In genomic region chr5:175797521-175798038, GRCh38 we compare ENCODE assay signal across 10 cellular contexts.
DNase-seq lines count a peak whose midpoint lies in the region; ATAC-seq and TF ChIP-seq lines count a peak whose summit lies in the region.
"Had no signal": no experiment of that assay in that cellular context is flagged by ENCODE, and none has a peak within 500 bp of the region (broad histone marks: within the 10 kb centered on the region; RNA-seq: fewer than 3 reads in every experiment).

No MANE protein-coding gene starts in this region.

- H3K27ac ChIP-seq in testis, result no peak overlapping the region
- H3K27ac ChIP-seq in CD8-positive, alpha-beta memory T cell (ENCODE audit: low read depth, low read length), result no peak overlapping the region
- H3K27ac ChIP-seq: ovary had no signal

- H3K27me3 ChIP-seq in endocrine pancreas (ENCODE audit: control insufficient read depth, insufficient read depth, low read length), result no peaks in the 10 kb centered on the region
- H3K27me3 ChIP-seq in testis, result no peaks in the 10 kb centered on the region
- peaks cover 32% of the 10 kb centered on the region for H3K27me3 ChIP-seq in CD8-positive, alpha-beta memory T cell (ENCODE audit: insufficient read depth, low read length, poor library complexity, severe bottlenecking)
- H3K27me3 ChIP-seq: ovary had no signal

- intact Hi-C loops in testis (cut with DNase I; ENCODE audit: low total_unique reads), result no loop called here

- H3K4me3 ChIP-seq in endocrine pancreas (ENCODE audit: control insufficient read depth, insufficient read depth, low read length) (peak overlapping the region; percentile 28), testis (peak overlapping the region; percentile 31 to 59)
- no peak overlapping the region for H3K4me3 ChIP-seq in CD8-positive, alpha-beta memory T cell (ENCODE audit: low read length)
- H3K4me3 ChIP-seq: ovary had no signal

- DNase-seq in activated effector memory CD4-positive, alpha-beta T cell treated with anti-CD3 and anti-CD28 coated beads, Interleukin-2, amount 50 U/mL, for 16 hours, result peak; percentile 42
- no peak for DNase-seq in activated effector memory CD4-positive, alpha-beta T cell treated with Interleukin-2 at 50 U/mL for 16 hours
- peak; percentile 68 for DNase-seq in NCI-H510A treated with DMSO at 0.1 percent for 48 hours (lab: John Stamatoyannopoulos, UW)
- DNase-seq in testis, result peak; percentile 43
- DNase-seq in activated naive CD4-positive, alpha-beta T cell treated with Interleukin-2 at 50 U/mL for 16 hours, result no peak
- DNase-seq in CD8-positive, alpha-beta memory T cell, result no peak
- DNase-seq: AML-193 had no signal

- no peaks in the 10 kb centered on the region for H3K9me3 ChIP-seq in endocrine pancreas (ENCODE audit: control insufficient read depth, low read length)
- no peaks in the 10 kb centered on the region for H3K9me3 ChIP-seq in testis
- no peaks in the 10 kb centered on the region for H3K9me3 ChIP-seq in CD8-positive, alpha-beta memory T cell (ENCODE audit: low read length)
- H3K9me3 ChIP-seq: ovary had no signal

- H3K9ac ChIP-seq in endocrine pancreas (ENCODE audit: control insufficient read depth, insufficient read depth, low read length), result peak overlapping the region; percentile 75

- H3K36me3 Mint-ChIP-seq in CD8-positive, alpha-beta memory T cell, result peaks cover 0 to 8% (median 0%) of the 10 kb centered on the region in 3 donors

- H3K9me3 Mint-ChIP-seq in CD8-positive, alpha-beta memory T cell, result peaks cover 0 to 12% (median 4%) of the 10 kb centered on the region in 5 donors

- H3K36me3 ChIP-seq in endocrine pancreas (ENCODE audit: control insufficient read depth, insufficient read depth, low read length) (no peaks in the 10 kb centered on the region), testis (ENCODE audit: low read depth, missing control alignments) (no peaks in the 10 kb centered on the region)
- H3K36me3 ChIP-seq in CD8-positive, alpha-beta memory T cell (ENCODE audit: insufficient read depth, low read length), result no peaks in the 10 kb centered on the region
- H3K36me3 ChIP-seq: ovary had no signal

- peaks cover 74 to 83% of the 10 kb centered on the region in 2 donors for H3K27me3 Mint-ChIP-seq in CD8-positive, alpha-beta memory T cell

- H3K4me1 ChIP-seq in endocrine pancreas (ENCODE audit: control insufficient read depth, insufficient read depth, low read length) (peaks cover 7% of the 10 kb centered on the region), testis (peaks cover 14% of the 10 kb centered on the region)
- peaks cover 9% of the 10 kb centered on the region for H3K4me1 ChIP-seq in CD8-positive, alpha-beta memory T cell (ENCODE audit: insufficient read depth, low read length)

- TF ChIP-seq CTCF in testis (IDR thresholded peaks at IDR 0.05), result no peak

- no peak for TF ChIP-seq POLR2A in testis (IDR thresholded peaks at IDR 0.05)

- CTCF ChIA-PET in CD8-positive, alpha-beta memory T cell (lab: Charles Lee), result no interaction called here

- H3K4me3 Mint-ChIP-seq in CD8-positive, alpha-beta memory T cell, result peak overlapping the region in 3 of 7 donors; percentile 2 to 24 (median 8)

- ATAC-seq in GM18909 (IDR thresholded peaks at IDR 0.05; ENCODE audit: poor library complexity, unreplicated experiment), result no peak

- 1 to 2% methylated on average over 21 to 22 of the region's 27 CpGs for WGBS in testis, 2 donors

- peak overlapping the region in 1 of 8 donors; percentile 62 for H3K27ac Mint-ChIP-seq in CD8-positive, alpha-beta memory T cell

- POLR2A ChIA-PET in CD8-positive, alpha-beta memory T cell (lab: Charles Lee), result no interaction called here

- H3K4me1 Mint-ChIP-seq in CD8-positive, alpha-beta memory T cell, result peaks cover 7 to 15% (median 15%) of the 10 kb centered on the region in 3 donors

Comparison
In these comparisons a context has a peak if more than half of its experiments do, and no peak if none do; other contexts are left out.
1. DNase-seq: peak in activated effector memory CD4-positive, alpha-beta T cell treated with anti-CD3 and anti-CD28 coated beads, Interleukin-2, amount 50 U/mL, for 16 hours (single experiment), NCI-H510A treated with DMSO at 0.1 percent for 48 hours (single experiment) and testis (single experiment); none in activated effector memory CD4-positive, alpha-beta T cell treated with Interleukin-2 at 50 U/mL for 16 hours (single experiment), activated naive CD4-positive, alpha-beta T cell treated with Interleukin-2 at 50 U/mL for 16 hours (single experiment) and CD8-positive, alpha-beta memory T cell (0 of 5).